8 cellular contexts compared by ENCODE assay signal in genomic region chr11:132941024-132941646, GRCh38.
DNase-seq lines count a peak whose midpoint lies in the region; ATAC-seq and TF ChIP-seq lines count a peak whose summit lies in the region.

No MANE protein-coding gene starts in this region.

- H3K4me1 ChIP-seq in ascending aorta (no peaks in the 10 kb centered on the region), left lung (no peaks in the 10 kb centered on the region)

- H3K36me3 ChIP-seq in ascending aorta = no peaks in the 10 kb centered on the region
- H3K36me3 ChIP-seq in left lung = no peaks in the 10 kb centered on the region

- intact Hi-C loops in ascending aorta (cut with DNase I) (no loop called here), left lung (cut with DNase I) (no loop called here)

- peaks cover 18 to 42% of the 10 kb centered on the region in 2 donors for H3K27me3 Mint-ChIP-seq in T-cell

- CTCF ChIA-PET in T-cell (lab: Charles Lee) = interaction anchor here (0.8 to 3.1 kb wide), 8 partner anchors 9 to 662 kb away, joined by 3 to 12 read pairs (median 3); no protein-coding TSS in a partner anchor

- peak; percentile 65 for ATAC-seq in left lung
- ATAC-seq in T-cell (replicated peaks in 1 of 4) = no peak

- peaks cover 0 to 3% (median 2%) of the 10 kb centered on the region in 3 donors for H3K4me1 Mint-ChIP-seq in T-cell

- POLR2A ChIA-PET in T-cell (lab: Charles Lee) = no interaction called here

- H3K4me3 ChIP-seq in LNCaP clone FGC (ENCODE audit: low read depth, low read length) (no peak overlapping the region), ascending aorta (no peak overlapping the region), left lung (no peak overlapping the region)

- H3K27ac ChIP-seq in ascending aorta = no peak overlapping the region
- H3K27ac ChIP-seq in left lung = no peak overlapping the region

- no peak overlapping the region for H3K27ac Mint-ChIP-seq in T-cell

- no peaks in the 10 kb centered on the region for H3K36me3 Mint-ChIP-seq in T-cell

- DNase-seq in DMS 273 (lab: John Stamatoyannopoulos, UW; ENCODE audit: unreplicated experiment) = peak; percentile 26
- DNase-seq in DMS 273 treated with DMSO at 0.1 percent for 48 hours (lab: John Stamatoyannopoulos, UW) = no peak
- DNase-seq in LNCaP clone FGC (ENCODE audit: low read depth) = no peak
- DNase-seq in ascending aorta (ENCODE audit: low spot score in 2 of 2) = no peak
- DNase-seq in left lung = no peak
- DNase-seq in stimulated activated CD8-positive, alpha-beta memory T cell treated with anti-CD3 and anti-CD28 coated beads, Interleukin-4, amount 100 ng/mL, for 48 hours = no peak
- no peak for DNase-seq in ureter (ENCODE audit: low spot score)
- no peak for DNase-seq in T-cell

- H3K9me3 Mint-ChIP-seq in T-cell = no peaks in the 10 kb centered on the region

- H3K27me3 ChIP-seq in ascending aorta (no peaks in the 10 kb centered on the region), left lung (peaks cover 29 to 50% of the 10 kb centered on the region in 2 donors)

- no peak overlapping the region for H3K4me3 Mint-ChIP-seq in T-cell

- no peaks in the 10 kb centered on the region for H3K9me3 ChIP-seq in ascending aorta
- H3K9me3 ChIP-seq in left lung = no peaks in the 10 kb centered on the region

- peak; percentile 72 for TF ChIP-seq CTCF in LNCaP clone FGC (IDR thresholded peaks at IDR 0.05; ENCODE audit: control insufficient read depth, extremely low read depth, insufficient read depth)
- TF ChIP-seq CTCF in ascending aorta (IDR thresholded peaks at IDR 0.05) = peak in 2 of 3 experiments; percentile 51 to 65
- peak; percentile 66 to 83 for TF ChIP-seq CTCF in left lung (IDR thresholded peaks at IDR 0.05)
